ENCODE assay signal across 8 cellular contexts in genomic region chr1:47434051-47434842, GRCh38. TPM values are rescaled to one million over a fixed set of nuclear protein-coding genes. Genes with fewer than 3 reads are reported as not detected.
DNase-seq lines count a peak whose midpoint lies in the region; ATAC-seq and TF ChIP-seq lines count a peak whose summit lies in the region.

No MANE protein-coding gene starts in this region.

- peak overlapping the region; percentile 61 to 69 for H3K4me3 Mint-ChIP-seq in activated T-cell treated with anti-CD3 and anti-CD28 coated beads, Interleukin-2, amount 50 U/mL, for 72 hours
- peak overlapping the region; percentile 71 for H3K4me3 Mint-ChIP-seq in glutamatergic neuron (ENCODE audit: unreplicated experiment)

- peaks cover 2 to 3% of the 10 kb centered on the region in 2 donors for H3K36me3 Mint-ChIP-seq in activated T-cell treated with anti-CD3 and anti-CD28 coated beads, Interleukin-2, amount 50 U/mL, for 72 hours (ENCODE audit: insufficient read depth in 2 of 2)
- peaks cover 4% of the 10 kb centered on the region for H3K36me3 Mint-ChIP-seq in glutamatergic neuron (ENCODE audit: unreplicated experiment)

- intact Hi-C loops in posterior cingulate gyrus (cut with DNase I), result no loop called here

- DNase-seq in EH (ENCODE audit: low read depth) (peak; percentile 57), glutamatergic neuron (peak; percentile 56), posterior cingulate gyrus (peak in 6 of 10 donors; percentile 23 to 89 (median 33)), DMS79 treated with DMSO at 0.1 percent for 48 hours (lab: John Stamatoyannopoulos, UW) (no peak)
- DNase-seq in activated T-cell treated with anti-CD3 and anti-CD28 coated beads, Interleukin-2, amount 50 U/mL, for 72 hours, result no peak
- no peak for DNase-seq in activated CD4-positive, CD25-positive, alpha-beta regulatory T cell (lab: John Stamatoyannopoulos, UW)

- peaks cover 49% of the 10 kb centered on the region for H3K4me1 Mint-ChIP-seq in activated T-cell treated with anti-CD3 and anti-CD28 coated beads, Interleukin-2, amount 50 U/mL, for 72 hours (ENCODE audit: low read depth)
- peaks cover 7% of the 10 kb centered on the region for H3K4me1 Mint-ChIP-seq in glutamatergic neuron (ENCODE audit: low read depth, unreplicated experiment)

- TF ChIP-seq CTCF in glutamatergic neuron (IDR thresholded peaks at IDR 0.05; ENCODE audit: partially characterized antibody, unreplicated experiment), result no peak

- H3K27me3 Mint-ChIP-seq in activated T-cell treated with anti-CD3 and anti-CD28 coated beads, Interleukin-2, amount 50 U/mL, for 72 hours (ENCODE audit: low read depth), result peaks cover 42% of the 10 kb centered on the region
- H3K27me3 Mint-ChIP-seq in glutamatergic neuron (ENCODE audit: unreplicated experiment), result peaks cover 31% of the 10 kb centered on the region

- ATAC-seq in activated T-cell treated with anti-CD3 and anti-CD28 coated beads, Interleukin-2, amount 50 U/mL, for 72 hours (replicated peaks in 1 of 2), result no peak
- ATAC-seq in HG02970 (IDR thresholded peaks at IDR 0.05; ENCODE audit: low FRiP score, unreplicated experiment), result no peak
- ATAC-seq in GM18517 (IDR thresholded peaks at IDR 0.05; ENCODE audit: unreplicated experiment), result no peak

- no peak overlapping the region for H3K27ac Mint-ChIP-seq in activated T-cell treated with anti-CD3 and anti-CD28 coated beads, Interleukin-2, amount 50 U/mL, for 72 hours
- no peak overlapping the region for H3K27ac Mint-ChIP-seq in glutamatergic neuron (ENCODE audit: unreplicated experiment)

- H3K9me3 Mint-ChIP-seq in activated T-cell treated with anti-CD3 and anti-CD28 coated beads, Interleukin-2, amount 50 U/mL, for 72 hours, result no peaks in the 10 kb centered on the region
- H3K9me3 Mint-ChIP-seq in glutamatergic neuron (ENCODE audit: unreplicated experiment), result peaks cover 4% of the 10 kb centered on the region

RNA-seq across cellular contexts. Expression of gene FOXD2, which starts 3.6 kb away (rescaled TPM):
- under 1 TPM; 0.14 to 0.28 TPM for total RNA-seq in activated T-cell treated with anti-CD3 and anti-CD28 coated beads, Interleukin-2, amount 50 U/mL, for 72 hours
- not detected for total RNA-seq in glutamatergic neuron (ENCODE audit: unreplicated experiment)

RNA-seq across cellular contexts. Expression of gene FOXE3, which starts 18.2 kb away (rescaled TPM):
- not detected for total RNA-seq in activated T-cell treated with anti-CD3 and anti-CD28 coated beads, Interleukin-2, amount 50 U/mL, for 72 hours
- total RNA-seq in glutamatergic neuron (ENCODE audit: unreplicated experiment), result not detected

Comparison
In these comparisons a context has a peak if more than half of its experiments do, and no peak if none do; other contexts are left out.
1. DNase-seq: peak in EH (single experiment), glutamatergic neuron (single experiment) and posterior cingulate gyrus (6 of 10); none in activated T-cell treated with anti-CD3 and anti-CD28 coated beads, Interleukin-2, amount 50 U/mL, for 72 hours (0 of 2), activated CD4-positive, CD25-positive, alpha-beta regulatory T cell (0 of 4) and DMS79 treated with DMSO at 0.1 percent for 48 hours (single experiment).